ENCODE assay signal across 8 cellular contexts in the genomic region with DNA sequence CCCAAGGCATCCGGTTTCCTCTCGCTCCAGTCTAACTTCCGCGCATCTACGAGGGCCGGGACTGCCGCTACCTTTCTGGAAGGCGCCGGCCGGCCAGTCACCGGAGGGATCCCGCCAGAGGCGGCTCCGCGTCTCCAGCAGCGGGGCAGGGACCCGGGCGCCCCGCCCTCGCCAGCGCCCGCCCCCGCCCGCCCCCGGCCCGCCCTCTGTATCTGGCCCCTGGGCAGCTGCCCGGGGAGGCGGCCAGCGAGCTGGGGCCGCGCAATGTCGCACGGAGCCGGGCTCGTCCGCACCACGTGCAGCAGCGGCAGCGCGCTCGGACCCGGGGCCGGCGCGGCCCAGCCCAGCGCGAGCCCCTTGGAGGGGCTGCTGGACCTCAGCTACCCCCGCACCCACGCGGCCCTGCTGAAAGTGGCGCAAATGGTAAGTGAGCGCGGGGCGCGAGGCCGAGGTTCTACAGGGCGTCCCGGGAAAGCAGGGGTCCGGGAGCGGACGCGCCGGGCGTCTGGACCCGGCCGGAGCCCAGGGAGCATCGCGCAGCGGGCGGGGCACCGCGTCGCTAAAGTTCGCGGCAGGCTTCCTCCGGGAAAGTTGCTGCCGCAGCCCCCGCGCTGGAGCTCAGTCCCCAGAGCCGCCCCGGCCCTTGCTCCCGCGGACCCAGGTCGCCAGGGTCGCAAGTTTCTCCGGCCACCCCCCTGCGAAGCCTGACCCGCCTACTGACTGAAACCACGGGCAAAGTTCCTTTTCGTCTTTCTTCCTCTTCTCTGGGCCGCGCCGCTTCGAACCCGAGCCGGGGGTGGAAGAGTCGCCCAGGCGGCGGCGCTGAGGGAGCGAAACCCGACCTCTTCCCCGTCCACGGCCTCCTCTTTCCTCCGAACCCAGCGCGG. TPM values are rescaled to one million over a fixed set of nuclear protein-coding genes. Genes with fewer than 3 reads are reported as not detected.
DNase-seq lines count a peak whose midpoint lies in the region; ATAC-seq and TF ChIP-seq lines count a peak whose summit lies in the region.

A gene with protein sequence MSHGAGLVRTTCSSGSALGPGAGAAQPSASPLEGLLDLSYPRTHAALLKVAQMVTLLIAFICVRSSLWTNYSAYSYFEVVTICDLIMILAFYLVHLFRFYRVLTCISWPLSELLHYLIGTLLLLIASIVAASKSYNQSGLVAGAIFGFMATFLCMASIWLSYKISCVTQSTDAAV (plus strand): TSS at position 211 of the 887 bp plus-strand sequence. CDS start 54 bp downstream, at position 265.

- TF ChIP-seq CTCF in MM.1S (IDR thresholded peaks at IDR 0.05; ENCODE audit: low read length) = no peak
- no peak for TF ChIP-seq CTCF in right lobe of liver (IDR thresholded peaks at IDR 0.05)

- peak within 1 kb of the TSS; percentile 98 for H3K27ac Mint-ChIP-seq in activated CD4-positive, alpha-beta T cell treated with anti-CD3 and anti-CD28 coated beads for 36 hours

- no peaks in the 10 kb centered on the region for H3K9me3 ChIP-seq in MM.1S (replicated peaks; ENCODE audit: insufficient read depth, low read length)
- no peaks in the 10 kb centered on the region for H3K9me3 ChIP-seq in right lobe of liver

- H3K9ac ChIP-seq in MM.1S (ENCODE audit: low read length) = peak within 1 kb of the TSS; percentile 57; the same call in 1 of the 2 replicates

- TF ChIP-seq POLR2A in right lobe of liver (IDR thresholded peaks at IDR 0.05) = peak; percentile 75

- 0% methylated on average over 5 of the region's 107 CpGs for WGBS in right lobe of liver (ENCODE audit: insufficient coverage, low coverage, low lambda C conversion rate, missing lambda C conversion rate)

- POLR2A ChIA-PET in activated CD4-positive, alpha-beta T cell treated with anti-CD3 and anti-CD28 coated beads for 36 hours (lab: Charles Lee) = interaction anchor here (0.6 to 1.1 kb wide), 3 partner anchors 47 to 68 kb away, joined by 3 to 4 read pairs (median 3); no protein-coding TSS in a partner anchor

- no peaks in the 10 kb centered on the region for H3F3A ChIP-seq in MM.1S (ENCODE audit: insufficient read depth, low read length)

- H3K36me3 ChIP-seq in MM.1S (replicated peaks; ENCODE audit: insufficient read depth, low read length) (no peaks in the 10 kb centered on the region), right lobe of liver (no peaks in the 10 kb centered on the region)

- peak within 1 kb of the TSS; percentile 98 for H3K4me3 Mint-ChIP-seq in activated CD4-positive, alpha-beta T cell treated with anti-CD3 and anti-CD28 coated beads for 36 hours

- peaks cover 15% of the 10 kb centered on the region for H3K36me3 Mint-ChIP-seq in activated CD4-positive, alpha-beta T cell treated with anti-CD3 and anti-CD28 coated beads for 36 hours (ENCODE audit: low read depth)

- peak within 1 kb of the TSS; percentile 86 for H3K4me3 ChIP-seq in MM.1S (ENCODE audit: low read length)
- H3K4me3 ChIP-seq in right lobe of liver = peak within 1 kb of the TSS; percentile 70 to 88 (median 75)

- intact Hi-C loops in activated CD4-positive, alpha-beta T cell treated with anti-CD3 and anti-CD28 coated beads for 36 hours (cut with DNase I, micrococcal nuclease) = loop anchor here (2.0 to 5.0 kb wide), 7 partner anchors 40 to 295 kb away; a partner anchor contains a TSS
- intact Hi-C loops in right lobe of liver (cut with DNase I) = no loop called here

- peaks cover 3% of the 10 kb centered on the region; the same call in 1 of the 2 replicates for H3K4me1 ChIP-seq in MM.1S (ENCODE audit: low read length)
- H3K4me1 ChIP-seq in right lobe of liver = peaks cover 0 to 6% (median 0%) of the 10 kb centered on the region in 4 donors

- H3K27ac ChIP-seq in MM.1S (ENCODE audit: low read length) (no peak within 1 kb of the TSS), right lobe of liver (peak within 1 kb of the TSS; percentile 34 to 89 (median 81))

- DNase-seq in DMS 273 treated with DMSO at 0.1 percent for 48 hours (lab: John Stamatoyannopoulos, UW) (peak; percentile 14), MM.1S (peak; percentile 67), dermis blood vessel endothelial cell (peak; percentile 72), right lobe of liver (peak; percentile 77 to 86 (median 85)), superior temporal gyrus (ENCODE audit: extremely low spot score) (no peak)
- peak; percentile 80 for DNase-seq in activated CD4-positive, alpha-beta T cell treated with anti-CD3 and anti-CD28 coated beads for 36 hours
- peak; percentile 28 for DNase-seq in stimulated activated CD8-positive, alpha-beta memory T cell treated with anti-CD3 and anti-CD28 coated beads, Interleukin-12 subunit alpha, Interleukin-12 subunit beta, amount 100 ng/mL, for 4 hours (ENCODE audit: low read depth)

- H3K27me3 ChIP-seq in MM.1S (replicated peaks; ENCODE audit: insufficient read depth, low read length) = no peaks in the 10 kb centered on the region
- no peaks in the 10 kb centered on the region for H3K27me3 ChIP-seq in right lobe of liver

- CTCF ChIA-PET in activated CD4-positive, alpha-beta T cell treated with anti-CD3 and anti-CD28 coated beads for 36 hours (lab: Charles Lee) = interaction anchor here (0.9 to 3.0 kb wide), 5 partner anchors 16 to 152 kb away, joined by 3 to 21 read pairs (median 7); no protein-coding TSS in a partner anchor

- no peaks in the 10 kb centered on the region for H3K79me2 ChIP-seq in MM.1S (ENCODE audit: low read length)

- H2AFZ ChIP-seq in MM.1S (ENCODE audit: low read length) = peak within 1 kb of the TSS; percentile 84

- H3K9me2 ChIP-seq in MM.1S (replicated peaks; ENCODE audit: insufficient read depth, low read length) = no peaks in the 10 kb centered on the region

- no peaks in the 10 kb centered on the region for H3K27me3 Mint-ChIP-seq in activated CD4-positive, alpha-beta T cell treated with anti-CD3 and anti-CD28 coated beads for 36 hours

- H3K4me2 ChIP-seq in MM.1S (ENCODE audit: low read depth, low read length) = peak within 1 kb of the TSS; percentile 83

- ATAC-seq in GM21737 (IDR thresholded peaks at IDR 0.05; ENCODE audit: unreplicated experiment) (peak; percentile 75), right lobe of liver (peak; percentile 90 to 95 (median 92))
- peak; percentile 49 for ATAC-seq in activated CD4-positive, alpha-beta T cell treated with anti-CD3 and anti-CD28 coated beads for 36 hours

- no peaks in the 10 kb centered on the region for H3K9me3 Mint-ChIP-seq in activated CD4-positive, alpha-beta T cell treated with anti-CD3 and anti-CD28 coated beads for 36 hours (ENCODE audit: low read depth)

- H3K4me1 Mint-ChIP-seq in activated CD4-positive, alpha-beta T cell treated with anti-CD3 and anti-CD28 coated beads for 36 hours = peaks cover 63% of the 10 kb centered on the region

- H4K20me1 ChIP-seq in MM.1S (ENCODE audit: insufficient read depth, low read length) = no peaks in the 10 kb centered on the region

RNA-seq across cellular contexts. Expression of the gene that starts here (rescaled TPM):
- total RNA-seq in activated CD4-positive, alpha-beta T cell treated with anti-CD3 and anti-CD28 coated beads for 36 hours = 10 to 100 TPM; 41.1 to 67.0 TPM
- total RNA-seq in dermis blood vessel endothelial cell (19.1 and 31.3 TPM in 2 replicates), right lobe of liver (1 to 10 TPM; 2.7 to 9.8 (median 5.0) TPM)

Comparison
In these comparisons a context has a peak if more than half of its experiments do, and no peak if none do; other contexts are left out.
1. intact Hi-C loops: an anchor here in activated CD4-positive, alpha-beta T cell treated with anti-CD3 and anti-CD28 coated beads for 36 hours (2.0 to 5.0 kb wide); none called in right lobe of liver.